In genomic region chr2:121184248-121184862, GRCh38 we compare ENCODE assay signal across 20 cellular contexts.
DNase-seq lines count a peak whose midpoint lies in the region; ATAC-seq and TF ChIP-seq lines count a peak whose summit lies in the region.
"Had no signal": no experiment of that assay in that cellular context is flagged by ENCODE, and none has a peak within 500 bp of the region (broad histone marks: within the 10 kb centered on the region; RNA-seq: fewer than 3 reads in every experiment).

No MANE protein-coding gene starts in this region.

- no peak overlapping the region for H3K4me3 ChIP-seq in mammary epithelial cell (replicated peaks in 1 of 3; ENCODE audit: insufficient read depth in 1 of 3, low read depth in 2 of 3, low read length in 3 of 3)
- no peak overlapping the region for H3K4me3 ChIP-seq in stomach
- H3K4me3 ChIP-seq: HAP-1, vagina had no signal

- H3K4me3 Mint-ChIP-seq in activated CD4-positive, alpha-beta T cell treated with anti-CD3 and anti-CD28 coated beads, Interleukin-2, amount 10 ng/mL, durations not matched to agents 24 days and 14 days, result no peak overlapping the region
- H3K4me3 Mint-ChIP-seq: nephron progenitor cell had no signal

- H3K36me3 Mint-ChIP-seq in activated CD4-positive, alpha-beta T cell treated with anti-CD3 and anti-CD28 coated beads, Interleukin-2, amount 10 ng/mL, durations not matched to agents 24 days and 14 days (ENCODE audit: low read depth), result no peaks in the 10 kb centered on the region

- no peak for TF ChIP-seq POLR2A in stomach (IDR thresholded peaks at IDR 0.05)

- no peak overlapping the region for H3K9ac ChIP-seq in mammary epithelial cell (ENCODE audit: insufficient read depth, low read length)

- peaks cover 2% of the 10 kb centered on the region for H3K4me1 Mint-ChIP-seq in activated CD4-positive, alpha-beta T cell treated with anti-CD3 and anti-CD28 coated beads, Interleukin-2, amount 10 ng/mL, durations not matched to agents 24 days and 14 days

- no peak overlapping the region for H3K4me2 ChIP-seq in mammary epithelial cell (ENCODE audit: insufficient read depth, low read depth, low read length)

- DNase-seq in NCI-H748 (lab: John Stamatoyannopoulos, UW; ENCODE audit: unreplicated experiment) (peak; percentile 37), NCI-H748 treated with DMSO at 0.1 percent for 48 hours (lab: John Stamatoyannopoulos, UW) (no peak), NCI-H146 treated with DMSO at 0.1 percent for 48 hours (lab: John Stamatoyannopoulos, UW; ENCODE audit: unreplicated experiment) (peak; percentile 97), mammary epithelial cell (no peak), stomach (peak; percentile 20), NAMALWA (ENCODE audit: low spot score) (no peak)
- DNase-seq in activated CD4-positive, alpha-beta T cell treated with anti-CD3 and anti-CD28 coated beads, Interleukin-2, amount 10 ng/mL, durations not matched to agents 24 days and 14 days, result no peak
- DNase-seq: activated CD4-positive, alpha-beta T cell treated with anti-CD3 and anti-CD28 coated beads, Interleukin-2, amount 50 U/mL, for 1 hour; activated CD8-positive, alpha-beta memory T cell treated with anti-CD3 and anti-CD28 coated beads, Interleukin-2, amount 50 U/mL, for 4 hours; activated effector memory CD4-positive, alpha-beta T cell treated with Interleukin-2 at 50 U/mL for 16 hours; dermis blood vessel endothelial cell; DMS79 treated with DMSO at 0.1 percent for 48 hours; kidney glomerular epithelial cell; nephron progenitor cell; RPMI8226; stimulated activated CD4-positive, alpha-beta T cell treated with anti-CD3 and anti-CD28 coated beads, Interleukin-4, amount 100 ng/mL, for 4 hours had no signal

- no peaks in the 10 kb centered on the region for H3K27me3 ChIP-seq in mammary epithelial cell (ENCODE audit: insufficient read depth, low read length)
- no peaks in the 10 kb centered on the region for H3K27me3 ChIP-seq in stomach
- H3K27me3 ChIP-seq: vagina had no signal

- no peaks in the 10 kb centered on the region for H4K20me1 ChIP-seq in mammary epithelial cell (ENCODE audit: insufficient read depth, low read length)

- H3K4me1 ChIP-seq in mammary epithelial cell (ENCODE audit: insufficient read depth, low read length) (peaks cover 38% of the 10 kb centered on the region), stomach (peaks cover 0 to under 1% (median 0%) of the 10 kb centered on the region in 4 donors)
- H3K4me1 ChIP-seq: HAP-1, vagina had no signal

- H3K36me3 ChIP-seq in mammary epithelial cell (ENCODE audit: insufficient read depth, low read length) (no peaks in the 10 kb centered on the region), stomach (no peaks in the 10 kb centered on the region)
- H3K36me3 ChIP-seq: HAP-1, vagina had no signal

- H3K9me3 Mint-ChIP-seq in activated CD4-positive, alpha-beta T cell treated with anti-CD3 and anti-CD28 coated beads, Interleukin-2, amount 10 ng/mL, durations not matched to agents 24 days and 14 days, result no peaks in the 10 kb centered on the region
- H3K9me3 Mint-ChIP-seq: nephron progenitor cell had no signal

- TF ChIP-seq CTCF in mammary epithelial cell (conservative IDR thresholded peaks at IDR 0.05 in 1 of 2, IDR thresholded peaks at IDR 0.05 in 1 of 2; ENCODE audit: extremely low read depth in 1 of 2, insufficient read depth in 1 of 2, low read depth in 1 of 2, low read length in 2 of 2) (no peak), stomach (IDR thresholded peaks at IDR 0.05) (no peak)

- TF ChIP-seq EP300 in stomach (IDR thresholded peaks at IDR 0.05), result no peak

- WGBS in mammary epithelial cell (ENCODE audit: low coverage, missing lambda C conversion rate), result 98% methylated on average over 7 of the region's 7 CpGs
- WGBS in stomach, 5 donors, result 70 to 78% (median 74%) methylated on average over 6 to 7 of the region's 7 CpGs

- peaks cover 4% of the 10 kb centered on the region for H3K27me3 Mint-ChIP-seq in activated CD4-positive, alpha-beta T cell treated with anti-CD3 and anti-CD28 coated beads, Interleukin-2, amount 10 ng/mL, durations not matched to agents 24 days and 14 days

- H3K27ac ChIP-seq in mammary epithelial cell (ENCODE audit: insufficient read depth, low read depth, low read length) (peak overlapping the region; percentile 89), stomach (no peak overlapping the region)
- H3K27ac ChIP-seq: C4-2B, vagina had no signal

- no peaks in the 10 kb centered on the region for H3K9me3 ChIP-seq in mammary epithelial cell (replicated peaks; ENCODE audit: insufficient read depth, low read length)
- no peaks in the 10 kb centered on the region for H3K9me3 ChIP-seq in stomach
- H3K9me3 ChIP-seq: HAP-1, vagina had no signal

- no peak overlapping the region for H3K27ac Mint-ChIP-seq in activated CD4-positive, alpha-beta T cell treated with anti-CD3 and anti-CD28 coated beads, Interleukin-2, amount 10 ng/mL, durations not matched to agents 24 days and 14 days
- H3K27ac Mint-ChIP-seq: nephron progenitor cell had no signal

- BruUV-seq in mammary epithelial cell (replicated peaks; lab: Mats Ljungman, UMichigan), result no TSS peak

- intact Hi-C loops in mammary epithelial cell (cut with micrococcal nuclease) (no loop called here), stomach (cut with DNase I; ENCODE audit: low total_unique reads) (no loop called here)
- intact Hi-C loops in activated CD4-positive, alpha-beta T cell treated with anti-CD3 and anti-CD28 coated beads, Interleukin-2, amount 10 ng/mL, durations not matched to agents 24 days and 14 days (cut with micrococcal nuclease), result no loop called here

- no peak overlapping the region for H2AFZ ChIP-seq in mammary epithelial cell (ENCODE audit: low read depth, low read length)

- CTCF ChIA-PET in mammary epithelial cell (lab: Charles Lee; ENCODE audit: low non-redundant PET), result interaction anchor here (0.5 kb wide), 1 partner anchor 37 kb away, joined by 3 read pairs; no protein-coding TSS in a partner anchor

- no peak for ATAC-seq in HG03095 (IDR thresholded peaks at IDR 0.05; ENCODE audit: unreplicated experiment)

- in situ Hi-C loops in mammary epithelial cell (cut with MboI; ENCODE audit: low sequenced_read_pairs in 2 of 2), result no loop called here

- no peaks in the 10 kb centered on the region for H3K79me2 ChIP-seq in mammary epithelial cell (ENCODE audit: insufficient read depth, low read length)

- dilution Hi-C loops in mammary epithelial cell (cut with HindIII; ENCODE audit: low sequenced_read_pairs), result no loop called here

Comparison
In these comparisons a context has a peak if more than half of its experiments do, and no peak if none do; other contexts are left out.
1. DNase-seq: peak in NCI-H748 (single experiment), NCI-H146 treated with DMSO at 0.1 percent for 48 hours (single experiment) and stomach (single experiment); none in NCI-H748 treated with DMSO at 0.1 percent for 48 hours (single experiment), mammary epithelial cell (single experiment), NAMALWA (single experiment) and activated CD4-positive, alpha-beta T cell treated with anti-CD3 and anti-CD28 coated beads, Interleukin-2, amount 10 ng/mL, durations not matched to agents 24 days and 14 days (single experiment).